8 cellular contexts compared by ENCODE assay signal in genomic region chr3:155078959-155079794, GRCh38. TPM values are rescaled to one million over a fixed set of nuclear protein-coding genes. Genes with fewer than 3 reads are reported as not detected.
DNase-seq lines count a peak whose midpoint lies in the region; ATAC-seq and TF ChIP-seq lines count a peak whose summit lies in the region.

No MANE protein-coding gene starts in this region.

- TF ChIP-seq CTCF in body of pancreas (IDR thresholded peaks at IDR 0.05) (no peak), left lung (IDR thresholded peaks at IDR 0.05) (no peak)

- TF ChIP-seq POLR2A in body of pancreas (IDR thresholded peaks at IDR 0.05) = no peak

- H3K4me1 ChIP-seq in body of pancreas (peaks cover 24% of the 10 kb centered on the region), left lung (peaks cover 0 to 15% of the 10 kb centered on the region in 2 donors), thymus (ENCODE audit: control insufficient read depth, insufficient read depth, low read length) (peaks cover 6% of the 10 kb centered on the region)

- H3K9me3 ChIP-seq in body of pancreas (no peaks in the 10 kb centered on the region), left lung (peaks cover 0 to 7% of the 10 kb centered on the region in 2 donors), thymus (ENCODE audit: control insufficient read depth) (no peaks in the 10 kb centered on the region)

- H3K36me3 ChIP-seq in body of pancreas (replicated peaks in 1 of 2; ENCODE audit: insufficient read depth in 1 of 2, low read depth in 2 of 2) (no peaks in the 10 kb centered on the region), left lung (no peaks in the 10 kb centered on the region), thymus (ENCODE audit: control insufficient read depth, insufficient read depth) (no peaks in the 10 kb centered on the region)

- ATAC-seq in body of pancreas (peak; percentile 27), left lung (peak; percentile 45), HG02852 (IDR thresholded peaks at IDR 0.05; ENCODE audit: unreplicated experiment) (no peak)

- H3K27ac ChIP-seq in body of pancreas (no peak overlapping the region), left lung (no peak overlapping the region), thymus (ENCODE audit: low read depth) (no peak overlapping the region)

- WGBS in body of pancreas, 2 donors = 3 to 5% methylated on average over 19 to 38 of the region's 38 CpGs
- under 1% methylated on average over 38 of the region's 38 CpGs for WGBS in thymus

- H3K27me3 ChIP-seq in body of pancreas (peaks cover 0 to 10% of the 10 kb centered on the region in 2 donors), left lung (peaks cover 19 to 42% of the 10 kb centered on the region in 2 donors), thymus (ENCODE audit: control insufficient read depth, insufficient read depth) (no peaks in the 10 kb centered on the region)

- DNase-seq in NCI-H524 (lab: John Stamatoyannopoulos, UW) = peak; percentile 36 to 61
- no peak for DNase-seq in NCI-H524 treated with DMSO at 0.1 percent for 48 hours (lab: John Stamatoyannopoulos, UW)
- no peak for DNase-seq in body of pancreas
- DNase-seq in left lung = no peak
- DNase-seq in mesenteric fat pad (ENCODE audit: low spot score) = no peak
- DNase-seq in AML-193 (lab: John Stamatoyannopoulos, UW) = no peak

- H3K4me3 ChIP-seq in body of pancreas (peak overlapping the region in 1 of 2 donors; percentile 30), left lung (peak overlapping the region; percentile 35 to 50), thymus (ENCODE audit: low read length) (peak overlapping the region; percentile 82)

- intact Hi-C loops in body of pancreas (cut with DNase I) (no loop called here), left lung (cut with DNase I) (no loop called here)

RNA-seq across cellular contexts. Expression of gene MME, which starts 0.9 kb away (rescaled TPM):
- 10 to 100 TPM in 1 of 2 donors, 1 to 10 TPM in 1; 3.4 to 11.2 TPM for total RNA-seq in body of pancreas
- total RNA-seq in left lung = 10 to 100 TPM in 1 of 2 donors, 1 to 10 TPM in 1; 9.1 to 24.3 TPM
- polyA plus RNA-seq in thymus = 6.7 TPM
- 138 TPM for total RNA-seq in mesenteric fat pad

Comparison
In these comparisons a context has a peak if more than half of its experiments do, and no peak if none do; other contexts are left out.
1. DNase-seq: peak in NCI-H524 (2 of 2); none in NCI-H524 treated with DMSO at 0.1 percent for 48 hours (single experiment), body of pancreas (0 of 4), left lung (0 of 2), mesenteric fat pad (single experiment) and AML-193 (0 of 2).